ENCODE assay signal across 10 cellular contexts in the genomic region with DNA sequence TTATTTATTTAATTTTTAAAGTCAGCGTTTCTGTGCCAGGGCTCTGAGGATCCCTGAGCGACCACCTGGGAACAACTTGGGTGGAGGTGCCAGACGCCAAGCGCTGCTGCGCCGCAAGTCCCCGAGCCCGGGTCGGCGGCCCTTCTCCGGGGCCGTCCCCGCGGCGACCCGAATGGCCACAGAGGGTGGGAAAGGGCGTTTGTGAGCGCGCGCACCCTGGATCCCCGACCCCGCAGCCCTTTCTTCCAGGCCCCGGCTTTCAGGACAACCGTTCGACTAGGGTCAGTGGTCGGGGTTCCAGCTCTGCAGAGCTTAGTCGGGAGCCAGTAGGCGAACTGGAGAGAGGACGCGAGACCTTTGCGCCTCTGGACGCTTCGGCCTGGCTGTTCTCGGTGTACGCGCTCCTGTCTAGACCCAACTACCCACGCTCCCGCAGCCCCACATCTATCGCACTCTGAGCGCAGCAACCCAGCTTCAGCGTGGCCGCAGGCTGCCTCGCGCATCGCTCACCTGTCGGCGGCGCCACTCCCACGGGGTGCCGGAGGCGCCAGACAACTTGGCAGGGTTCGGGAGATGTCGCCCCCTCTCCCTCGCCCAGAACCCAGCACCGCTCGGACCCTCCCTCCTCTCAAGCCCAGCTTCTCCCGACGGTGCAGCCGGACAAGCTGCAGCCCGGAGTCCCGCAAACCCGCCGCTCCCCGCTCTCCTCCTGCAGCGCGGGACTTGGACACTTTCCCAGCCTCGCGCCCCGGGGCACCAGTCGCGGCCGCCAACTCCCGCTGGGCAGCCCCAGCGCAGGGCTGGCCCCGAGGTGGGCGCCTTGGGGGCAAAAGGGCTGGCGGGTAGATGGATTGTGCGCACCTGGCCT. TPM values are rescaled to one million over a fixed set of nuclear protein-coding genes. Genes with fewer than 3 reads are reported as not detected.
DNase-seq lines count a peak whose midpoint lies in the region; ATAC-seq and TF ChIP-seq lines count a peak whose summit lies in the region.
"Had no signal": no experiment of that assay in that cellular context is flagged by ENCODE, and none has a peak within 500 bp of the region (broad histone marks: within the 10 kb centered on the region; RNA-seq: fewer than 3 reads in every experiment).

No MANE protein-coding gene starts in this region.

- ATAC-seq in lung (ENCODE audit: insufficient read depth, low FRiP score) (no peak), HG02870 (IDR thresholded peaks at IDR 0.05; ENCODE audit: unreplicated experiment) (no peak), HG02981 (IDR thresholded peaks at IDR 0.05; ENCODE audit: unreplicated experiment) (no peak)
- ATAC-seq: K562 had no signal

- H3K36me3 Mint-ChIP-seq in activated CD4-positive, alpha-beta memory T cell treated with anti-CD3 and anti-CD28 coated beads for 36 hours = peaks cover 2% of the 10 kb centered on the region

- peak overlapping the region; percentile 22 for H2AFZ ChIP-seq in ACC112 (ENCODE audit: low read length, unreplicated experiment)

- no peaks in the 10 kb centered on the region for H3K4me1 Mint-ChIP-seq in activated CD4-positive, alpha-beta memory T cell treated with anti-CD3 and anti-CD28 coated beads for 36 hours (ENCODE audit: low read depth)

- intact Hi-C loops in activated CD4-positive, alpha-beta memory T cell treated with anti-CD3 and anti-CD28 coated beads for 36 hours (cut with micrococcal nuclease) = no loop called here

- H3K27ac ChIP-seq in ACC112 (ENCODE audit: low read depth, low read length) (no peak overlapping the region), coronary artery (no peak overlapping the region), lung (ENCODE audit: low read depth in 1 of 2, low read length in 1 of 2) (no peak overlapping the region)

- no peaks in the 10 kb centered on the region for H3K9me3 Mint-ChIP-seq in activated CD4-positive, alpha-beta memory T cell treated with anti-CD3 and anti-CD28 coated beads for 36 hours

- H3K27me3 Mint-ChIP-seq in activated CD4-positive, alpha-beta memory T cell treated with anti-CD3 and anti-CD28 coated beads for 36 hours = peaks cover 21% of the 10 kb centered on the region

- TF ChIP-seq CTCF in coronary artery (IDR thresholded peaks at IDR 0.05) = no peak
- no peak for TF ChIP-seq CTCF in lung (IDR thresholded peaks at IDR 0.05; ENCODE audit: control extremely low read depth, extremely low read depth)

- no peak overlapping the region for H3K4me3 Mint-ChIP-seq in activated CD4-positive, alpha-beta memory T cell treated with anti-CD3 and anti-CD28 coated beads for 36 hours

- DNase-seq in HuH-7.5 (ENCODE audit: low spot score) = peak; percentile 29
- no peak for DNase-seq in coronary artery (ENCODE audit: low spot score)
- no peak for DNase-seq in lung (ENCODE audit: low spot score)
- DNase-seq in activated CD4-positive, alpha-beta memory T cell treated with anti-CD3 and anti-CD28 coated beads for 36 hours = no peak
- DNase-seq in NK-92 (lab: John Stamatoyannopoulos, UW; ENCODE audit: unreplicated experiment) = no peak
- DNase-seq: stimulated activated CD4-positive, alpha-beta T cell treated with anti-CD3 and anti-CD28 coated beads, Interleukin-12 subunit alpha, Interleukin-12 subunit beta, amount 100 ng/mL, for 4 hours had no signal

- H3K4me1 ChIP-seq in ACC112 (ENCODE audit: control insufficient read depth, insufficient read depth, low read length, unreplicated experiment) = peaks cover 15% of the 10 kb centered on the region
- H3K4me1 ChIP-seq in lung (ENCODE audit: control insufficient read depth in 2 of 2, insufficient read depth in 2 of 2, low read length in 2 of 2) = peaks cover 0 to 29% of the 10 kb centered on the region in 2 donors

- POLR2A ChIA-PET in activated CD4-positive, alpha-beta memory T cell treated with anti-CD3 and anti-CD28 coated beads for 36 hours (lab: Charles Lee) = no interaction called here

- H3K4me3 ChIP-seq in ACC112 (ENCODE audit: low read depth, low read length) = peak overlapping the region; percentile 71
- H3K4me3 ChIP-seq in coronary artery = peak overlapping the region; percentile 67
- H3K4me3 ChIP-seq in lung = peak overlapping the region; percentile 42
- H3K4me3 ChIP-seq: K562 had no signal

- H3K9me3 ChIP-seq in lung (ENCODE audit: control insufficient read depth in 2 of 2, insufficient read depth in 1 of 2, low read length in 1 of 2) = peaks cover 0 to 2% of the 10 kb centered on the region in 2 donors

- H3K27me3 ChIP-seq in ACC112 (ENCODE audit: insufficient read depth, low read length) (peaks cover 48% of the 10 kb centered on the region), lung (ENCODE audit: control insufficient read depth, insufficient read depth) (no peaks in the 10 kb centered on the region)

- H3K27ac Mint-ChIP-seq in activated CD4-positive, alpha-beta memory T cell treated with anti-CD3 and anti-CD28 coated beads for 36 hours = no peak overlapping the region

- WGBS in lung, 2 donors = 2% methylated on average over 72 to 78 of the region's 78 CpGs

- H3K36me3 ChIP-seq in ACC112 (ENCODE audit: insufficient read depth, low read length) (no peaks in the 10 kb centered on the region), lung (ENCODE audit: control insufficient read depth in 2 of 2, insufficient read depth in 2 of 2, low read length in 2 of 2) (no peaks in the 10 kb centered on the region)

- CTCF ChIA-PET in activated CD4-positive, alpha-beta memory T cell treated with anti-CD3 and anti-CD28 coated beads for 36 hours (lab: Charles Lee) = no interaction called here

- H3K79me2 ChIP-seq in ACC112 (ENCODE audit: control insufficient read depth, insufficient read depth, low read length, unreplicated experiment) = no peaks in the 10 kb centered on the region

RNA-seq across cellular contexts. Expression of a gene that starts 0.8 kb away (rescaled TPM):
- total RNA-seq in lung = 1 to 10 TPM in 1 of 2 donors, under 1 TPM in 1; 0.28 to 6.6 TPM
- polyA plus RNA-seq in lung = 1 to 10 TPM; 1.2 to 5.6 TPM
- not detected for total RNA-seq in activated CD4-positive, alpha-beta memory T cell treated with anti-CD3 and anti-CD28 coated beads for 36 hours
- total RNA-seq: K562 had no signal
- polyA plus RNA-seq: K562 had no signal
